Comparison of ENCODE assay signal across 18 cellular contexts in genomic region chr9:128101231-128101641, GRCh38. TPM values are rescaled to one million over a fixed set of nuclear protein-coding genes. Genes with fewer than 3 reads are reported as not detected.
A peak's percentile ranks its signal among the peaks of the same experiment; 100 is the strongest.
DNase-seq lines count a peak whose midpoint lies in the region; ATAC-seq and TF ChIP-seq lines count a peak whose summit lies in the region.
"Had no signal": no experiment of that assay in that cellular context is flagged by ENCODE, and none has a peak within 500 bp of the region (broad histone marks: within the 10 kb centered on the region; RNA-seq: fewer than 3 reads in every experiment).

No MANE protein-coding gene starts in this region.

- H4K20me1 ChIP-seq in BLaER1 treated with 17β-estradiol and CSF1 and Interleukin-3, amounts not matched to agents 10 nM and 100 nM, result peaks cover 63 to 100% (median 95%) of the 10 kb centered on the region in 11 experiments
- no peaks in the 10 kb centered on the region for H4K20me1 ChIP-seq in hepatocyte (ENCODE audit: insufficient read depth, poor library complexity, severe bottlenecking)

- H3K9me3 ChIP-seq in BLaER1 treated with 17β-estradiol and CSF1 and Interleukin-3, amounts not matched to agents 10 nM and 100 nM (replicated peaks in 1 of 11), result no peaks in the 10 kb centered on the region
- H3K9me3 ChIP-seq in hepatocyte (ENCODE audit: low read depth), result no peaks in the 10 kb centered on the region

- no peaks in the 10 kb centered on the region for H3K9me2 ChIP-seq in hepatocyte (replicated peaks; ENCODE audit: insufficient read depth)

- peaks cover 37 to 79% (median 57%) of the 10 kb centered on the region in 11 experiments for H3K36me3 ChIP-seq in BLaER1 treated with 17β-estradiol and CSF1 and Interleukin-3, amounts not matched to agents 10 nM and 100 nM
- no peaks in the 10 kb centered on the region for H3K36me3 ChIP-seq in hepatocyte (replicated peaks; ENCODE audit: insufficient read depth, low read depth)

- peaks cover 81 to 100% (median 84%) of the 10 kb centered on the region in 10 experiments for H3K4me1 ChIP-seq in BLaER1 treated with 17β-estradiol and CSF1 and Interleukin-3, amounts not matched to agents 10 nM and 100 nM
- H3K4me1 ChIP-seq in hepatocyte (ENCODE audit: insufficient read depth), result peaks cover 45% of the 10 kb centered on the region

- peak overlapping the region; percentile 80 to 98 (median 91) for H3K4me2 ChIP-seq in BLaER1 treated with 17β-estradiol and CSF1 and Interleukin-3, amounts not matched to agents 10 nM and 100 nM
- peak overlapping the region; percentile 71 for H3K4me2 ChIP-seq in hepatocyte
- H3K4me2 ChIP-seq: smooth muscle cell had no signal

- no peaks in the 10 kb centered on the region for H3K27me3 ChIP-seq in BLaER1 treated with 17β-estradiol and CSF1 and Interleukin-3, amounts not matched to agents 10 nM and 100 nM
- H3K27me3 ChIP-seq in hepatocyte, result no peaks in the 10 kb centered on the region

- DNase-seq in hepatocyte (ENCODE audit: low spot score) (peak; percentile 17), renal cortical epithelial cell (ENCODE audit: low read depth) (peak; percentile 84), DMS114 treated with DMSO at 0.1 percent for 48 hours (lab: John Stamatoyannopoulos, UW; ENCODE audit: unreplicated experiment) (no peak)
- DNase-seq in activated CD4-positive, alpha-beta T cell treated with anti-CD3 and anti-CD28 coated beads for 4 hours, result no peak
- DNase-seq: activated naive CD4-positive, alpha-beta T cell treated with Interleukin-2 at 50 U/mL for 16 hours; KG1; NCI-H1694 treated with DMSO at 0.1 percent for 48 hours; NCI-H69; T-helper 2 cell had no signal

- ATAC-seq in GM18519 (IDR thresholded peaks at IDR 0.05; ENCODE audit: low FRiP score, unreplicated experiment) (no peak), GM21737 (IDR thresholded peaks at IDR 0.05; ENCODE audit: unreplicated experiment) (no peak)
- ATAC-seq: esophagus mucosa had no signal

- 91% methylated on average over 12 of the region's 12 CpGs for WGBS in hepatocyte (ENCODE audit: low lambda C conversion rate, missing lambda C conversion rate)

- no peak for TF ChIP-seq CTCF in VCaP (conservative IDR thresholded peaks at IDR 0.05)
- TF ChIP-seq CTCF in hepatocyte (IDR thresholded peaks at IDR 0.05; ENCODE audit: poor library complexity), result no peak

- peak overlapping the region in 1 of 10 experiments; percentile 42; a peak in 1 of 20 replicates for H3K4me3 ChIP-seq in BLaER1 treated with 17β-estradiol and CSF1 and Interleukin-3, amounts not matched to agents 10 nM and 100 nM
- H3K4me3 ChIP-seq in hepatocyte, result no peak overlapping the region
- H3K4me3 ChIP-seq: smooth muscle cell had no signal

- peak overlapping the region in 5 of 11 experiments; percentile 16 to 77 (median 69); a peak in 12 of 22 replicates for H3K9ac ChIP-seq in BLaER1 treated with 17β-estradiol and CSF1 and Interleukin-3, amounts not matched to agents 10 nM and 100 nM

- H2AFZ ChIP-seq in hepatocyte, result no peak overlapping the region

- H3K79me2 ChIP-seq in hepatocyte, result peaks cover 58% of the 10 kb centered on the region

- H3K27ac ChIP-seq in BLaER1 treated with 17β-estradiol and CSF1 and Interleukin-3, amounts not matched to agents 10 nM and 100 nM, result peak overlapping the region in 3 of 11 experiments; percentile 56 to 74 (median 68); a peak in 5 of 22 replicates
- peak overlapping the region; percentile 34; the same call in 1 of the 2 replicates for H3K27ac ChIP-seq in VCaP
- peak overlapping the region; percentile 94 for H3K27ac ChIP-seq in hepatocyte

RNA-seq across cellular contexts. Expression of gene PTGES2, which starts 26.3 kb away (rescaled TPM):
- total RNA-seq in hepatocyte, result 29.4 and 36.5 TPM in 2 replicates
- polyA plus RNA-seq in hepatocyte, result 68.1 and 81.7 TPM in 2 replicates
- total RNA-seq in renal cortical epithelial cell, result 80.0 and 96.9 TPM in 2 replicates

RNA-seq across cellular contexts. Expression of gene SLC25A25, which starts 33.2 kb away (rescaled TPM):
- total RNA-seq in hepatocyte (52.4 and 62.3 TPM in 2 replicates), renal cortical epithelial cell (9.8 and 12.3 TPM in 2 replicates)
- polyA plus RNA-seq in hepatocyte, result 40.1 and 51.0 TPM in 2 replicates

RNA-seq across cellular contexts. Expression of gene NAIF1, which starts 34.1 kb away (rescaled TPM):
- total RNA-seq in hepatocyte (9.6 and 10.3 TPM in 2 replicates), renal cortical epithelial cell (7.6 and 13.5 TPM in 2 replicates)
- polyA plus RNA-seq in hepatocyte, result 7.0 and 8.0 TPM in 2 replicates

RNA-seq across cellular contexts. Expression of gene LCN2, which starts 48.0 kb away (rescaled TPM):
- total RNA-seq in hepatocyte (5.3 and 14.3 TPM in 2 replicates), renal cortical epithelial cell (23.6 and 38.2 TPM in 2 replicates)
- 5.6 and 12.8 TPM in 2 replicates for polyA plus RNA-seq in hepatocyte
- total RNA-seq: cerebellum, myocyte, RPMI7951, smooth muscle cell had no signal
- polyA plus RNA-seq: smooth muscle cell had no signal

RNA-seq across cellular contexts. Expression of gene BBLN, which starts 58.8 kb away (rescaled TPM):
- total RNA-seq in hepatocyte (88.1 and 102 TPM in 2 replicates), renal cortical epithelial cell (60.3 and 79.9 TPM in 2 replicates)
- polyA plus RNA-seq in hepatocyte, result 86.6 and 92.6 TPM in 2 replicates

Comparison
In these comparisons a context has a peak if more than half of its experiments do, and no peak if none do; other contexts are left out.
1. DNase-seq: peak in hepatocyte (single experiment) and renal cortical epithelial cell (single experiment); none in DMS114 treated with DMSO at 0.1 percent for 48 hours (single experiment) and activated CD4-positive, alpha-beta T cell treated with anti-CD3 and anti-CD28 coated beads for 4 hours (0 of 2).